In the genomic region with DNA sequence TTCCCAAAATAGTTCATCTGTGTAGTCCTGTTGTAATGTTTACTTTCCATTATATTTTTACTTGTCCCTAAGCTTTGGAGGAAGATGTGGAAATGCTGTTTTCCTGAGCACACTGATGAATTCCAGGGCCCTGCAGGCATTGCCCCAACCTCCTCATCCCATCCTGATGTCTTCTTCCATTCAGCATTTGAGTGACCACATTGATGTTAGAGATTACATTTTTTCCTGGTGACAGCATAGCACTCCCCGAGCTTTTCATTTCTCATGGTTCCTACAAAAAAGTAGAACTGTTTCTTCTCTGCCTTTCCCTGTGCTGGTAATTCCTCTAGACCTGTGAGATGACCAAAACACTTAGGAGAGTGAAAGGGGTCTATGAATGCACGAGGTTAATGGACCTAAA, we compare ENCODE assay signal across 33 cellular contexts. TPM values are rescaled to one million over a fixed set of nuclear protein-coding genes. Genes with fewer than 3 reads are reported as not detected.
DNase-seq lines count a peak whose midpoint lies in the region; ATAC-seq and TF ChIP-seq lines count a peak whose summit lies in the region.
"Had no signal": no experiment of that assay in that cellular context is flagged by ENCODE, and none has a peak within 500 bp of the region (broad histone marks: within the 10 kb centered on the region; RNA-seq: fewer than 3 reads in every experiment).

No MANE protein-coding gene starts in this region.

- H3K4me2 ChIP-seq in osteoblast (ENCODE audit: insufficient read depth, low read length) = peak overlapping the region; percentile 37
- H3K4me2 ChIP-seq: hepatocyte had no signal

- H3K4me1 ChIP-seq in adipocyte (ENCODE audit: control insufficient read depth, insufficient read depth, low read length) (no peaks in the 10 kb centered on the region), osteoblast (ENCODE audit: insufficient read depth, low read length) (peaks cover 6% of the 10 kb centered on the region), spleen (no peaks in the 10 kb centered on the region)
- H3K4me1 ChIP-seq: gastrocnemius medialis, right lobe of liver, SJSA1 had no signal

- H3K36me3 ChIP-seq in adipocyte (ENCODE audit: control insufficient read depth, insufficient read depth, low read length, severe bottlenecking) (no peaks in the 10 kb centered on the region), osteoblast (ENCODE audit: insufficient read depth, low read length) (no peaks in the 10 kb centered on the region), spleen (no peaks in the 10 kb centered on the region)
- H3K36me3 ChIP-seq: gastrocnemius medialis, SJSA1 had no signal

- peak overlapping the region; percentile 60 for H2AFZ ChIP-seq in osteoblast (ENCODE audit: low read length)
- H2AFZ ChIP-seq: hepatocyte had no signal

- TF ChIP-seq CTCF in osteoblast (IDR thresholded peaks at IDR 0.05; ENCODE audit: extremely low read depth, low read depth, low read length) (no peak), spleen (IDR thresholded peaks at IDR 0.05 in 8 of 11, conservative IDR thresholded peaks at IDR 0.05 in 3 of 11) (no peak)

- H3K79me2 ChIP-seq in osteoblast (ENCODE audit: insufficient read depth, low read length) = no peaks in the 10 kb centered on the region
- H3K79me2 ChIP-seq: hepatocyte had no signal

- 46 to 62% (median 51%) methylated on average over 2 of the region's 2 CpGs for WGBS in spleen, 5 donors

- H3K27me3 ChIP-seq in adipocyte (replicated peaks; ENCODE audit: control insufficient read depth, insufficient read depth, low read length) (no peaks in the 10 kb centered on the region), osteoblast (ENCODE audit: insufficient read depth, low read length) (peaks cover 4% of the 10 kb centered on the region), spleen (replicated peaks in 1 of 7) (peaks cover 0 to 6% (median 0%) of the 10 kb centered on the region in 7 donors)
- H3K27me3 ChIP-seq: gastrocnemius medialis, right lobe of liver had no signal

- H3K27ac ChIP-seq in osteoblast (ENCODE audit: low read depth, low read length) (no peak overlapping the region), spleen (no peak overlapping the region)
- H3K27ac ChIP-seq: gastrocnemius medialis, hepatocyte, right lobe of liver, SJSA1 had no signal

- no peak for ATAC-seq in activated CD4-positive, CD25-positive, alpha-beta regulatory T cell treated with anti-CD3 and anti-CD28 coated beads, Interleukin-2, amount 50 U/mL, for 24 hours
- ATAC-seq: activated CD8-positive, alpha-beta T cell treated with anti-CD3 and anti-CD28 coated beads, Interleukin-2, amount 10 ng/mL, durations not matched to agents 7 days and 5 days; activated naive CD4-positive, alpha-beta T cell treated with anti-CD3 and anti-CD28 coated beads, Interleukin-2, amount 50 U/mL, for 72 hours; gastrocnemius medialis; HCT116; left cardiac atrium; Panc1; right lobe of liver; stimulated activated memory B cell treated with anti-CD40 and anti-IgM and Interleukin-4, amounts not matched to agents 10 μg/mL and 1 μg/mL and 100 μg/mL, for 72 hours had no signal

- H3K4me3 ChIP-seq in adipocyte (ENCODE audit: low read length) (no peak overlapping the region), osteoblast (ENCODE audit: insufficient read depth, low read length) (no peak overlapping the region), spleen (no peak overlapping the region)
- H3K4me3 ChIP-seq: gastrocnemius medialis, hepatocyte, right lobe of liver, SJSA1 had no signal

- intact Hi-C loops in spleen (cut with DNase I; ENCODE audit: low total_unique reads) = no loop called here

- H4K20me1 ChIP-seq in osteoblast (ENCODE audit: insufficient read depth, low read length) = no peaks in the 10 kb centered on the region

- H3K9me3 ChIP-seq in adipocyte (ENCODE audit: control insufficient read depth, low read length) (no peaks in the 10 kb centered on the region), osteoblast (ENCODE audit: low read depth, low read length) (no peaks in the 10 kb centered on the region), spleen (no peaks in the 10 kb centered on the region)
- H3K9me3 ChIP-seq: gastrocnemius medialis, right lobe of liver, SJSA1 had no signal

- peak; percentile 69 for DNase-seq in EL
- peak; percentile 38 for DNase-seq in HS-27A (ENCODE audit: low read depth)
- peak; percentile 8 for DNase-seq in adipocyte (ENCODE audit: low read depth)
- DNase-seq in osteoblast (ENCODE audit: insufficient read length, low spot score, missing footprints) = no peak
- DNase-seq in activated T-cell treated with anti-CD3 and anti-CD28 coated beads, Interleukin-2, amount 50 U/mL, for 48 hours = no peak
- no peak for DNase-seq in spleen
- DNase-seq: activated CD8-positive, alpha-beta T cell treated with anti-CD3 and anti-CD28 coated beads, Interleukin-2, amount 10 ng/mL, durations not matched to agents 7 days and 5 days; AML-193; aorta; caudate nucleus; CD4-positive, alpha-beta memory T cell; cortex of kidney; gastrocnemius medialis; Kasumi-1; left cardiac atrium; NCI-H1092; NCI-H187; NCI-H2171 treated with DMSO at 0.1 percent for 48 hours; NCI-H524 treated with DMSO at 0.1 percent for 48 hours; NK-92 treated with Interleukin-12 subunit alpha and Interleukin-12 subunit beta, amount 100 ng/mL, for 24 hours; right lobe of liver; stimulated activated CD4-positive, alpha-beta T cell treated with anti-CD3 and anti-CD28 coated beads, Interleukin-4, amount 100 ng/mL, for 4 hours; T-helper 1 cell had no signal

- no peak overlapping the region for H3K9ac ChIP-seq in adipocyte (ENCODE audit: low read length)

- no peak for TF ChIP-seq POLR2A in spleen (IDR thresholded peaks at IDR 0.05)

RNA-seq across cellular contexts. Expression of a gene that starts 4.8 kb away (rescaled TPM):
- total RNA-seq in osteoblast (not detected in 2 replicates), spleen (not detected)
- under 1 TPM in 1 of 3 donors, not detected in 2; 0.26 TPM for polyA plus RNA-seq in spleen
- total RNA-seq: activated naive CD4-positive, alpha-beta T cell treated with anti-CD3 and anti-CD28 coated beads, Interleukin-2, amount 50 U/mL, for 72 hours; aorta; CD4-positive, alpha-beta memory T cell; G401; gastrocnemius medialis; hepatocyte; left cardiac atrium; posterior vena cava; right lobe of liver; SJSA1; urinary bladder had no signal
- polyA plus RNA-seq: aorta, hepatocyte, urinary bladder had no signal

RNA-seq across cellular contexts. Expression of a gene that starts 32.3 kb away (rescaled TPM):
- total RNA-seq in osteoblast = not detected in 2 replicates
- not detected for total RNA-seq in spleen
- under 1 TPM in 1 of 3 donors, not detected in 2; 0.09 TPM for polyA plus RNA-seq in spleen
- total RNA-seq: activated CD8-positive, alpha-beta T cell treated with anti-CD3 and anti-CD28 coated beads, Interleukin-2, amount 10 ng/mL, durations not matched to agents 7 days and 5 days; activated naive CD4-positive, alpha-beta T cell treated with anti-CD3 and anti-CD28 coated beads, Interleukin-2, amount 50 U/mL, for 72 hours; aorta; CD4-positive, alpha-beta memory T cell; G401; gastrocnemius medialis; left cardiac atrium; posterior vena cava; right lobe of liver; SJSA1; urinary bladder had no signal
- polyA plus RNA-seq: aorta; CD4-positive, alpha-beta memory T cell; urinary bladder had no signal

RNA-seq across cellular contexts. Expression of a gene that starts 42.6 kb away (rescaled TPM):
- not detected in 2 replicates for total RNA-seq in osteoblast
- not detected for total RNA-seq in spleen
- polyA plus RNA-seq in spleen = not detected
- total RNA-seq: activated CD8-positive, alpha-beta T cell treated with anti-CD3 and anti-CD28 coated beads, Interleukin-2, amount 10 ng/mL, durations not matched to agents 7 days and 5 days; activated naive CD4-positive, alpha-beta T cell treated with anti-CD3 and anti-CD28 coated beads, Interleukin-2, amount 50 U/mL, for 72 hours; aorta; CD4-positive, alpha-beta memory T cell; G401; gastrocnemius medialis; hepatocyte; left cardiac atrium; posterior vena cava; right lobe of liver; SJSA1; urinary bladder had no signal
- polyA plus RNA-seq: aorta; CD4-positive, alpha-beta memory T cell; hepatocyte; urinary bladder had no signal

RNA-seq across cellular contexts. Expression of a gene that starts 48.9 kb away (rescaled TPM):
- not detected in 2 replicates for total RNA-seq in osteoblast
- not detected for total RNA-seq in spleen
- polyA plus RNA-seq in spleen = not detected
- total RNA-seq: activated CD8-positive, alpha-beta T cell treated with anti-CD3 and anti-CD28 coated beads, Interleukin-2, amount 10 ng/mL, durations not matched to agents 7 days and 5 days; activated naive CD4-positive, alpha-beta T cell treated with anti-CD3 and anti-CD28 coated beads, Interleukin-2, amount 50 U/mL, for 72 hours; aorta; CD4-positive, alpha-beta memory T cell; G401; gastrocnemius medialis; left cardiac atrium; posterior vena cava; right lobe of liver; SJSA1 had no signal
- polyA plus RNA-seq: aorta; CD4-positive, alpha-beta memory T cell; urinary bladder had no signal

RNA-seq across cellular contexts. Expression of a gene that starts 57.7 kb away (rescaled TPM):
- total RNA-seq in osteoblast = not detected in 2 replicates
- total RNA-seq in spleen = not detected
- not detected for polyA plus RNA-seq in spleen
- total RNA-seq: activated CD8-positive, alpha-beta T cell treated with anti-CD3 and anti-CD28 coated beads, Interleukin-2, amount 10 ng/mL, durations not matched to agents 7 days and 5 days; activated naive CD4-positive, alpha-beta T cell treated with anti-CD3 and anti-CD28 coated beads, Interleukin-2, amount 50 U/mL, for 72 hours; aorta; CD4-positive, alpha-beta memory T cell; G401; gastrocnemius medialis; hepatocyte; left cardiac atrium; posterior vena cava; right lobe of liver; SJSA1; urinary bladder had no signal
- polyA plus RNA-seq: aorta; CD4-positive, alpha-beta memory T cell; hepatocyte; urinary bladder had no signal

Comparison
In these comparisons a context has a peak if more than half of its experiments do, and no peak if none do; other contexts are left out.
1. DNase-seq: peak in EL (single experiment), HS-27A (single experiment) and adipocyte (single experiment); none in osteoblast (single experiment), activated T-cell treated with anti-CD3 and anti-CD28 coated beads, Interleukin-2, amount 50 U/mL, for 48 hours (0 of 2) and spleen (single experiment).